ENCODE assay signal across 1 cellular context in the genomic region with DNA sequence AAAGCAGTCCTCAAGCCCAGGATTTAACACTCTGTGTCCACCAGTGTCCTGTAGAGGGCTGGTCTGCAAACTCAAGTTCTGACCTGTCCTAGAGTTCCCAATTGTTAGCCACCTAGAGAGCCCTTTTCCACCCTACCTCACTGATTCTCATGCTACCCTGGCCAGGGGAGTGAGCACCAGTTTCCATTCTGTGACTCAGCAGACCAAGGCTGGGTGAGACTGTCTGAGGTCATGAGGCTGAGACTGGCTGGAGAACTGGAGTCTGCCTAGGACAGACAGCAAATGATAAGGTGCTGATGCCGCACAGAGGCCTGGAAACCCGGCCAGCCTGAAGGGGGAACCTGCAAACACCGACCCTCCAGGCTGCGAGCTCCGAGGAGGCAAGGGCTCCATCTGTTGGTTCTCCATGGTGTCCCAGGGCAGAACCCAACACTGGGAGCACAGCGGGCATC.
TF ChIP-seq lines count a peak whose summit lies in the region.

No MANE protein-coding gene starts in this region.

TF ChIP-seq in HCT116, 20 proteins besides CTCF, POLR2A, EP300 and RAD21 (continued from another document):
- TF ChIP-seq EGR1 (IDR thresholded peaks at IDR 0.05; ENCODE audit: low read depth) (no peak), ZFX (IDR thresholded peaks at IDR 0.05) (no peak), TCF7L2 (IDR thresholded peaks at IDR 0.05; ENCODE audit: borderline replicate concordance, extremely low read depth, insufficient read depth, insufficient read length) (no peak), ZNF274 (IDR thresholded peaks at IDR 0.05; ENCODE audit: low read depth, low read length) (no peak), ATF3 (IDR thresholded peaks at IDR 0.05) (no peak), YY1 (IDR thresholded peaks at IDR 0.05; ENCODE audit: extremely low read depth, insufficient replicate concordance, low read depth, low read length) (no peak)
